ENCODE assay signal across 2 cellular contexts in genomic region chr13:102638741-102639140, GRCh38.
TF ChIP-seq lines count a peak whose summit lies in the region.

No MANE protein-coding gene starts in this region.

TF ChIP-seq in liver, 16 proteins besides CTCF, POLR2A, EP300 and RAD21:
- no peak for TF ChIP-seq ZBTB33 (IDR thresholded peaks at IDR 0.05)
- TF ChIP-seq HNF4A (conservative IDR thresholded peaks at IDR 0.05) = no peak
- peak; percentile 71 for TF ChIP-seq NR2F2 (IDR thresholded peaks at IDR 0.05)

TF ChIP-seq in HepG2, 621 proteins besides CTCF, POLR2A, EP300 and RAD21:
- no peak for TF ChIP-seq THYN1 (CRISPR knock-in tag; IDR thresholded peaks at IDR 0.05; ENCODE audit: borderline replicate concordance, low read depth)
- TF ChIP-seq JUND (CRISPR knock-in tag; IDR thresholded peaks at IDR 0.05) = no peak
- no peak for TF ChIP-seq FOXC1 (CRISPR knock-in tag; IDR thresholded peaks at IDR 0.05; ENCODE audit: borderline replicate concordance)
